ENCODE assay signal across 8 cellular contexts in the genomic region with DNA sequence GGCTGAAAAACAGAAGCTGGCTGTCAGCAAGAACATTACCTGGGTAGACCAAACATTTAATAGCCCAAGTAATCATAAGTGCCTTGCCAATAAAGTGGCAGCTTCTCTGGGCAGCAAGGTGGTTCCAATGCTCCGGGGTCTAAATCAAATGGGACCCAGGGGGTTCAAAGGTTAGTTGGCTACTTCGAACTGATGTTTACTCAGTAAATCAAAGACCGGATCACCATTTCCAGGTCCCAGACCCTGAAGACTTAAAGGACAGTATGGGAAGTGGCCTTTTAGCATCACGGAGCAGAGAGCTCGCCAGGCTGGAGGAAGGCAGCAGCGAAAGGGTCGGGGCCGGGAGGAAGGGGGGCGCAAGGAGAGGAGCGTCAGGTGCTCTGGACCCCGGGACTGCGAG. TPM values are rescaled to one million over a fixed set of nuclear protein-coding genes. Genes with fewer than 3 reads are reported as not detected.
DNase-seq lines count a peak whose midpoint lies in the region; ATAC-seq and TF ChIP-seq lines count a peak whose summit lies in the region.

No MANE protein-coding gene starts in this region.

- H4K20me1 ChIP-seq in DOHH2 (ENCODE audit: control insufficient read depth, insufficient read depth, low read depth, low read length): no peaks in the 10 kb centered on the region

- TF ChIP-seq CTCF in DOHH2 (IDR thresholded peaks at IDR 0.05; ENCODE audit: low read depth, low read length, poor library complexity, severe bottlenecking) (no peak), parathyroid adenoma (IDR thresholded peaks at IDR 0.05) (no peak)

- H3K27me3 ChIP-seq in DOHH2 (ENCODE audit: control insufficient read depth, low read length) (no peaks in the 10 kb centered on the region), esophagus (ENCODE audit: control insufficient read depth in 1 of 2, insufficient read depth in 2 of 2, low read length in 2 of 2) (no peaks in the 10 kb centered on the region), parathyroid adenoma (ENCODE audit: control insufficient read depth, insufficient read depth, low read length) (no peaks in the 10 kb centered on the region)

- H3K4me3 ChIP-seq in DOHH2 (ENCODE audit: low read length): peak overlapping the region; percentile 82
- H3K4me3 ChIP-seq in esophagus (ENCODE audit: low read depth in 1 of 2, low read length in 2 of 2): peak overlapping the region; percentile 50 to 54
- H3K4me3 ChIP-seq in parathyroid adenoma (ENCODE audit: low read depth, low read length): peak overlapping the region; percentile 53

- H3K4me1 ChIP-seq in DOHH2 (ENCODE audit: control insufficient read depth, low read length) (peaks cover 63% of the 10 kb centered on the region), esophagus (ENCODE audit: control insufficient read depth in 2 of 2, insufficient read depth in 2 of 2, low read length in 1 of 2) (peaks cover 0 to 3% of the 10 kb centered on the region in 2 donors), parathyroid adenoma (no peaks in the 10 kb centered on the region)

- H3K4me2 ChIP-seq in DOHH2 (ENCODE audit: low read length) (peak overlapping the region; percentile 74), parathyroid adenoma (ENCODE audit: low read length) (peak overlapping the region; percentile 51)

- peak; percentile 6 for DNase-seq in OCI-M1 (lab: John Stamatoyannopoulos, UW)
- DNase-seq in SK-N-DZ (ENCODE audit: low spot score): no peak
- no peak for DNase-seq in hypothalamus (lab: John Stamatoyannopoulos, UW)

- 3 to 27% methylated on average over 8 to 12 of the region's 12 CpGs for WGBS in esophagus, 2 donors

- H3K9ac ChIP-seq in parathyroid adenoma: no peak overlapping the region

- H3F3A ChIP-seq in DOHH2 (ENCODE audit: control insufficient read depth, insufficient read depth): peaks cover 7% of the 10 kb centered on the region

- no peak for ATAC-seq in HG03280 (IDR thresholded peaks at IDR 0.05; ENCODE audit: unreplicated experiment)
- ATAC-seq in HG02759 (IDR thresholded peaks at IDR 0.05; ENCODE audit: unreplicated experiment): no peak

- H3K9me3 ChIP-seq in DOHH2 (ENCODE audit: control insufficient read depth, insufficient read depth, low read length) (no peaks in the 10 kb centered on the region), esophagus (ENCODE audit: control insufficient read depth in 2 of 2, insufficient read depth in 1 of 2, low read depth in 1 of 2, low read length in 1 of 2) (peaks cover 0 to 5% of the 10 kb centered on the region in 2 donors), parathyroid adenoma (ENCODE audit: control insufficient read depth, low read length) (no peaks in the 10 kb centered on the region)

- peaks cover 59% of the 10 kb centered on the region for H3K79me2 ChIP-seq in DOHH2 (ENCODE audit: control insufficient read depth, low read length)
- no peaks in the 10 kb centered on the region for H3K79me2 ChIP-seq in parathyroid adenoma

- H3K36me3 ChIP-seq in DOHH2 (ENCODE audit: control insufficient read depth, low read length) (no peaks in the 10 kb centered on the region), esophagus (ENCODE audit: control insufficient read depth in 2 of 2, insufficient read depth in 2 of 2, low read length in 1 of 2) (no peaks in the 10 kb centered on the region), parathyroid adenoma (ENCODE audit: control insufficient read depth, insufficient read depth, low read length) (no peaks in the 10 kb centered on the region)

- H3K9me2 ChIP-seq in DOHH2 (replicated peaks; ENCODE audit: control insufficient read depth, low read length): no peaks in the 10 kb centered on the region

- H2AFZ ChIP-seq in parathyroid adenoma: peak overlapping the region; percentile 62

- H3K27ac ChIP-seq in DOHH2 (ENCODE audit: low read depth, low read length): peak overlapping the region; percentile 54; the same call in 1 of the 2 replicates
- no peak overlapping the region for H3K27ac ChIP-seq in esophagus (ENCODE audit: low read depth in 2 of 2, low read length in 1 of 2)
- H3K27ac ChIP-seq in parathyroid adenoma: no peak overlapping the region

RNA-seq across cellular contexts. Expression of a gene that starts 1.0 kb away (rescaled TPM):
- 1 to 10 TPM; 1.7 to 2.1 TPM for polyA plus RNA-seq in esophagus
- 3.1 and 5.3 TPM in 2 replicates for polyA plus RNA-seq in SK-N-DZ (2014; cell fraction: cytosol; rRNA removed)
- 2.0 and 3.7 TPM in 2 replicates for polyA plus RNA-seq in SK-N-DZ (2014; cell fraction: nucleus; rRNA removed)
